ENCODE assay signal across 11 cellular contexts in the genomic region with DNA sequence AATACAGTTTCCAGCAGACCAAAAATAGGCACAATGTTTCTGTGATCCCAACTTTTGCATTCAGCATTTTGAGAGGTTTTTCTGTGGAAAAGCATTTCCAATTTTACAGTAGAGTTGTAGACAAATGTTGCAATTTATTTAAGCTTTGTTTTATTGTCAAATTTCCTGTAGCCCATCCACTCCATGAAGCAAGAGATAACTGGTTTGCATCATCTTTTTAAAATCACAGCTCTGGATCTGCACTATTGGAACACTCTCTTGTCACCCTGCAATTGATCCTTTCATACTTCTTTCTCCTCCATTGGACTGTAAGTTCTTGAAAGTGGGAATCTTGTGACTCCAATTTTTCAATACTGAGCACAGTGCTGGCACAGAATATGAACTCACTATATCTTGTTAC.
DNase-seq lines count a peak whose midpoint lies in the region; ATAC-seq and TF ChIP-seq lines count a peak whose summit lies in the region.
"Had no signal": no experiment of that assay in that cellular context is flagged by ENCODE, and none has a peak within 500 bp of the region (broad histone marks: within the 10 kb centered on the region; RNA-seq: fewer than 3 reads in every experiment).

No MANE protein-coding gene starts in this region.

- peak overlapping the region; percentile 67 for H3K4me3 Mint-ChIP-seq in activated CD4-positive, alpha-beta T cell treated with anti-CD3 and anti-CD28 coated beads, Interleukin-2, amount 10 ng/mL, durations not matched to agents 24 days and 14 days
- no peak overlapping the region for H3K4me3 Mint-ChIP-seq in chondrocyte (ENCODE audit: unreplicated experiment)

- H3K4me1 ChIP-seq in OCI-LY1 (ENCODE audit: insufficient read depth, low read length, severe bottlenecking) (peaks cover 62% of the 10 kb centered on the region), spleen (peaks cover 66 to 93% (median 84%) of the 10 kb centered on the region in 6 donors)

- peak overlapping the region; percentile 79 for H3K27ac Mint-ChIP-seq in activated CD4-positive, alpha-beta T cell treated with anti-CD3 and anti-CD28 coated beads, Interleukin-2, amount 10 ng/mL, durations not matched to agents 24 days and 14 days
- H3K27ac Mint-ChIP-seq in chondrocyte (ENCODE audit: unreplicated experiment), result peak overlapping the region; percentile 78

- no peak for TF ChIP-seq POLR2A in spleen (IDR thresholded peaks at IDR 0.05)

- no peaks in the 10 kb centered on the region for H3K9me3 Mint-ChIP-seq in activated CD4-positive, alpha-beta T cell treated with anti-CD3 and anti-CD28 coated beads, Interleukin-2, amount 10 ng/mL, durations not matched to agents 24 days and 14 days
- no peaks in the 10 kb centered on the region for H3K9me3 Mint-ChIP-seq in chondrocyte (ENCODE audit: low read depth)

- no peak overlapping the region for H2AFZ ChIP-seq in OCI-LY1 (ENCODE audit: low read length)

- no peaks in the 10 kb centered on the region for H4K20me1 ChIP-seq in OCI-LY1 (ENCODE audit: insufficient read depth, low read length)

- ATAC-seq in HG02885 (IDR thresholded peaks at IDR 0.05; ENCODE audit: poor library complexity, unreplicated experiment), result no peak
- ATAC-seq in GM19467 (IDR thresholded peaks at IDR 0.05; ENCODE audit: unreplicated experiment), result no peak
- no peak for ATAC-seq in GM21528 (IDR thresholded peaks at IDR 0.05; ENCODE audit: low FRiP score, unreplicated experiment)

- TF ChIP-seq CTCF in OCI-LY1 (IDR thresholded peaks at IDR 0.05; ENCODE audit: low read length) (no peak), chondrocyte (IDR thresholded peaks at IDR 0.05) (no peak), spleen (IDR thresholded peaks at IDR 0.05 in 8 of 11, conservative IDR thresholded peaks at IDR 0.05 in 3 of 11) (no peak)

- H3K36me3 ChIP-seq in OCI-LY1 (ENCODE audit: insufficient read depth, low read length), result no peaks in the 10 kb centered on the region
- H3K36me3 ChIP-seq in spleen, result no peaks in the 10 kb centered on the region
- H3K36me3 ChIP-seq: ovary had no signal

- peak overlapping the region; percentile 58 for H3K4me2 ChIP-seq in OCI-LY1 (ENCODE audit: low read length)

- H3K9me3 ChIP-seq in OCI-LY1 (ENCODE audit: low read length) (no peaks in the 10 kb centered on the region), spleen (no peaks in the 10 kb centered on the region)
- H3K9me3 ChIP-seq: ovary had no signal

- DNase-seq in activated CD4-positive, alpha-beta T cell treated with anti-CD3 and anti-CD28 coated beads, Interleukin-2, amount 10 ng/mL, durations not matched to agents 24 days and 14 days, result no peak
- DNase-seq in activated CD4-positive, alpha-beta T cell treated with anti-CD3 and anti-CD28 coated beads for 4 hours, result no peak
- DNase-seq in chondrocyte (ENCODE audit: low spot score) (no peak), spleen (no peak)
- DNase-seq: islet precursor cell, NCI-H1694, ovary had no signal

- intact Hi-C loops in activated CD4-positive, alpha-beta T cell treated with anti-CD3 and anti-CD28 coated beads, Interleukin-2, amount 10 ng/mL, durations not matched to agents 24 days and 14 days (cut with micrococcal nuclease), result loop anchor here (2.0 to 5.0 kb wide), 5 partner anchors 52 to 466 kb away; a partner anchor contains a TSS
- intact Hi-C loops in spleen (cut with DNase I; ENCODE audit: low total_unique reads), result no loop called here

- H3K36me3 Mint-ChIP-seq in activated CD4-positive, alpha-beta T cell treated with anti-CD3 and anti-CD28 coated beads, Interleukin-2, amount 10 ng/mL, durations not matched to agents 24 days and 14 days (ENCODE audit: low read depth), result peaks cover 12% of the 10 kb centered on the region
- peaks cover 3% of the 10 kb centered on the region for H3K36me3 Mint-ChIP-seq in chondrocyte (ENCODE audit: low read depth)

- H3K9me2 ChIP-seq in OCI-LY1 (ENCODE audit: low read depth, low read length), result no peaks in the 10 kb centered on the region

- no peak overlapping the region for H3K9ac ChIP-seq in OCI-LY1 (ENCODE audit: low read length)

- H3K27me3 ChIP-seq in OCI-LY1 (ENCODE audit: insufficient read depth, low read length) (no peaks in the 10 kb centered on the region), spleen (replicated peaks in 1 of 7) (no peaks in the 10 kb centered on the region)
- H3K27me3 ChIP-seq: ovary had no signal

- no peaks in the 10 kb centered on the region for H3K79me2 ChIP-seq in OCI-LY1 (ENCODE audit: insufficient read depth, low read length)

- H3K27ac ChIP-seq in OCI-LY1 (ENCODE audit: low read depth, low read length, poor library complexity, severe bottlenecking) (peak overlapping the region; percentile 71), spleen (peak overlapping the region; percentile 80 to 95 (median 88))
- H3K27ac ChIP-seq: ovary had no signal

- no peaks in the 10 kb centered on the region; the same call in 1 of the 2 replicates for H3F3A ChIP-seq in OCI-LY1 (ENCODE audit: insufficient read depth, low read length)

- H3K27me3 Mint-ChIP-seq in activated CD4-positive, alpha-beta T cell treated with anti-CD3 and anti-CD28 coated beads, Interleukin-2, amount 10 ng/mL, durations not matched to agents 24 days and 14 days, result no peaks in the 10 kb centered on the region
- no peaks in the 10 kb centered on the region for H3K27me3 Mint-ChIP-seq in chondrocyte (ENCODE audit: low read depth)

- peaks cover 80% of the 10 kb centered on the region for H3K4me1 Mint-ChIP-seq in activated CD4-positive, alpha-beta T cell treated with anti-CD3 and anti-CD28 coated beads, Interleukin-2, amount 10 ng/mL, durations not matched to agents 24 days and 14 days
- peaks cover 70% of the 10 kb centered on the region for H3K4me1 Mint-ChIP-seq in chondrocyte (ENCODE audit: low read depth)

- no peak overlapping the region for H3K4me3 ChIP-seq in OCI-LY1 (ENCODE audit: low read depth, low read length, poor library complexity, severe bottlenecking)
- no peak overlapping the region for H3K4me3 ChIP-seq in spleen
- H3K4me3 ChIP-seq: ovary had no signal
